In the genomic region with DNA sequence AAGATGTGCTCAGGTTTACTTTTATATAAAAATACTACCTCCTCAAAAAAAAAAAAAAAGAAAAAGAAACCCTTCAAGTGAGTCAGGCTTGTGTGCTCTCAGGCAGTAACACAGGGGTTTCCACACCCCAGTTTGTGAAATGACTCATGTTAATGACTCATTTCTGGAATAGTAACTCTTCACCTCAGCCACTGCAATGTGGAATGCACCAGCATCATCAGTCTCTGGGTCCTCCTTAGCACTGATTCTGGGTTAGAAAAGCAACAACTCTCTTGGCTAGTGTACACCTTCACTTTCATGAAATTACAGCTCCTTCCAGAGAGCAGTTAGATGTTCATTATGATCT, we compare ENCODE assay signal across 8 cellular contexts.
A peak's percentile ranks its signal among the peaks of the same experiment; 100 is the strongest.
DNase-seq lines count a peak whose midpoint lies in the region; ATAC-seq and TF ChIP-seq lines count a peak whose summit lies in the region.
"Had no signal": no experiment of that assay in that cellular context is flagged by ENCODE, and none has a peak within 500 bp of the region (broad histone marks: within the 10 kb centered on the region; RNA-seq: fewer than 3 reads in every experiment).

No MANE protein-coding gene starts in this region.

- TF ChIP-seq CTCF in HFFc6 (IDR thresholded peaks at IDR 0.05) (no peak), transverse colon (IDR thresholded peaks at IDR 0.05) (no peak)

- H3K27ac ChIP-seq in transverse colon = no peak overlapping the region
- H3K27ac ChIP-seq: neutrophil had no signal

- no peaks in the 10 kb centered on the region for H3K36me3 Mint-ChIP-seq in HFFc6 (ENCODE audit: low read depth)

- H3K9me3 Mint-ChIP-seq in HFFc6 = peaks cover 22% of the 10 kb centered on the region

- TF ChIP-seq POLR2A in transverse colon (IDR thresholded peaks at IDR 0.05) = no peak

- in situ Hi-C loops in transverse colon (cut with MboI; ENCODE audit: low pct_ligation_motif_present in 1 of 4, low pct_unique_long_range_greater_than_20kb in 1 of 4, low sequenced_read_pairs in 3 of 4) = no loop called here

- peak; percentile 81 for ATAC-seq in GM18867 (IDR thresholded peaks at IDR 0.05; ENCODE audit: unreplicated experiment)

- no peaks in the 10 kb centered on the region for H3K36me3 ChIP-seq in transverse colon
- H3K36me3 ChIP-seq: neutrophil had no signal

- no peak overlapping the region for H3K4me3 Mint-ChIP-seq in HFFc6

- intact Hi-C loops in transverse colon (cut with DNase I; ENCODE audit: low total_unique reads) = no loop called here

- no peaks in the 10 kb centered on the region for H3K27me3 ChIP-seq in transverse colon

- no peak overlapping the region for H3K27ac Mint-ChIP-seq in HFFc6

- H3K9me3 ChIP-seq in transverse colon = no peaks in the 10 kb centered on the region
- H3K9me3 ChIP-seq: neutrophil had no signal

- no peaks in the 10 kb centered on the region for H3K4me1 Mint-ChIP-seq in HFFc6 (ENCODE audit: low read depth)

- no peak overlapping the region for H3K4me3 ChIP-seq in transverse colon

- no peaks in the 10 kb centered on the region for H3K4me1 ChIP-seq in transverse colon

- H3K27me3 Mint-ChIP-seq in HFFc6 (ENCODE audit: insufficient read depth) = no peaks in the 10 kb centered on the region; the same call in 1 of the 2 replicates

- DNase-seq in HFFc6 = peak; percentile 75
- peak; percentile 84 for DNase-seq in MV-4-11 (lab: John Stamatoyannopoulos, UW)
- peak; percentile 31 for DNase-seq in fibroblast of peridontal ligament (ENCODE audit: extremely low read depth)
- no peak for DNase-seq in NCI-H2227 (lab: John Stamatoyannopoulos, UW; ENCODE audit: unreplicated experiment)
- no peak for DNase-seq in transverse colon
- DNase-seq in iPS-NIHi7 (ENCODE audit: extremely low spot score) = no peak

- TF ChIP-seq EP300 in transverse colon (IDR thresholded peaks at IDR 0.05; ENCODE audit: low read depth) = no peak

Comparison
In these comparisons a context has a peak if more than half of its experiments do, and no peak if none do; other contexts are left out.
1. DNase-seq: peak in HFFc6 (single experiment), MV-4-11 (single experiment) and fibroblast of peridontal ligament (single experiment); none in NCI-H2227 (single experiment), transverse colon (single experiment) and iPS-NIHi7 (single experiment).